Comparison of ENCODE assay signal across 19 cellular contexts in the genomic region with DNA sequence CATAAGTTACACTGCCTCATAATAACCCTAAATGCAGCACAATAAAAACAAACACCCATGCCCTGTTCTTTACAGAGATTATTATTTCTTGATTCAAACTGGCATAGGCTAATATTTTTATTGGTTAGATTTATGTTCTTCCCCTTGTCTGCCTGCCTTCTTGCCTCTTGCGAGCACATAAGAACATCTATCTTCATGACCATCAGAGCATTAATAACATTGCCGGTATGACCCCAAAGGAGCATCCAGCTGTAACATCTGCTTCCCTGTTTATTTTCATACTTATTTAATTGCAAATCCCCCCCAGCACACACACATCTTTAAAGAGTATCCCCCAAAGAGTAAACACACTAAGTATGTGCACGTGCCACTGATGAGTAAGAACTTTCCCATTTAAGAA.
"Had no signal": no experiment of that assay in that cellular context is flagged by ENCODE, and none has a peak within 500 bp of the region (broad histone marks: within the 10 kb centered on the region; RNA-seq: fewer than 3 reads in every experiment).

No MANE protein-coding gene starts in this region.

- ATAC-seq: esophagus mucosa; foreskin keratinocyte; gastroesophageal sphincter; heart left ventricle; left lung; mucosa of descending colon; natural killer cell treated with Interleukin-12 subunit alpha and Interleukin-12 subunit beta and Interleukin-15 and Interleukin-18, amount 100 ng/mL, for 72 hours; right cardiac atrium; stimulated activated naive B cell treated with anti-CD40 and anti-IgM and Interleukin-4, amounts not matched to agents 10 μg/mL and 1 μg/mL and 100 μg/mL, for 72 hours had no signal

- DNase-seq: dorsolateral prefrontal cortex; effector CD4-positive, alpha-beta T cell; foreskin keratinocyte; heart left ventricle; kidney; left lung; mesenchymal stem cell; mucosa of descending colon; naive B cell; right cardiac atrium; spleen; stimulated activated CD4-positive, alpha-beta T cell treated with anti-CD3 and anti-CD28 coated beads, Interleukin-4, amount 100 ng/mL, for 4 hours; stimulated activated naive B cell treated with anti-CD40 and anti-IgM and Interleukin-4, amounts not matched to agents 10 μg/mL and 1 μg/mL and 100 μg/mL, for 72 hours; upper lobe of left lung had no signal

- FAIRE-seq: colon, kidney, urothelium cell line had no signal
